8 cellular contexts compared by ENCODE assay signal in genomic region chr2:202871161-202872141, GRCh38. TPM values are rescaled to one million over a fixed set of nuclear protein-coding genes. Genes with fewer than 3 reads are reported as not detected.
DNase-seq lines count a peak whose midpoint lies in the region; ATAC-seq and TF ChIP-seq lines count a peak whose summit lies in the region.

ICA1L (minus strand) TSS chr2:202871766; CDS start chr2:202829009, 42,757 bp downstream.

- DNase-seq in EH (ENCODE audit: low read depth) (peak; percentile 75), KBM-7 (peak; percentile 74), SHP77 treated with DMSO at 0.1 percent for 48 hours (lab: John Stamatoyannopoulos, UW) (peak; percentile 37), foreskin melanocyte (peak; percentile 29), testis (peak; percentile 80)
- DNase-seq in activated naive CD4-positive, alpha-beta T cell (lab: John Stamatoyannopoulos, UW), result peak in 3 of 4 experiments; percentile 6 to 45 (median 23)

- WGBS in testis, 2 donors, result 0 to 1% methylated on average over 48 to 85 of the region's 105 CpGs

- H3K4me1 ChIP-seq in neutrophil (ENCODE audit: control insufficient read depth in 1 of 2, insufficient read depth in 1 of 2, low read depth in 1 of 2, low read length in 1 of 2) (peaks cover 9 to 17% of the 10 kb centered on the region in 2 experiments), testis (no peaks in the 10 kb centered on the region)

- H3K36me3 ChIP-seq in neutrophil (no peaks in the 10 kb centered on the region), testis (ENCODE audit: low read depth, missing control alignments) (no peaks in the 10 kb centered on the region)

- H3K4me3 ChIP-seq in neutrophil (ENCODE audit: low read depth in 1 of 2, low read length in 1 of 2), result peak within 1 kb of the TSS; percentile 57 to 86
- peak within 1 kb of the TSS; percentile 89 to 90 for H3K4me3 ChIP-seq in testis

- in situ Hi-C loops in KBM-7 (cut with MboI; ENCODE audit: low pct_unique_long_range_greater_than_20kb, low sequenced_read_pairs), result no loop called here

- H3K27me3 ChIP-seq in neutrophil, result peaks cover 51% of the 10 kb centered on the region
- H3K27me3 ChIP-seq in testis, result no peaks in the 10 kb centered on the region

- intact Hi-C loops in testis (cut with DNase I; ENCODE audit: low total_unique reads), result no loop called here

- no peak for TF ChIP-seq POLR2A in testis (IDR thresholded peaks at IDR 0.05)

- H3K9me3 ChIP-seq in neutrophil (no peaks in the 10 kb centered on the region), testis (no peaks in the 10 kb centered on the region)

- no peak for TF ChIP-seq CTCF in neutrophil (IDR thresholded peaks at IDR 0.05)
- no peak for TF ChIP-seq CTCF in testis (IDR thresholded peaks at IDR 0.05)

- H3K27ac ChIP-seq in neutrophil (no peak within 1 kb of the TSS), testis (peak within 1 kb of the TSS; percentile 89 to 93)

- peak; percentile 80 for ATAC-seq in GM21717 (IDR thresholded peaks at IDR 0.05; ENCODE audit: unreplicated experiment)

RNA-seq across cellular contexts. Expression of gene ICA1L, which starts in this region (rescaled TPM):
- total RNA-seq in testis, result 10 to 100 TPM; 36.0 to 41.8 TPM
- polyA plus RNA-seq in testis (ENCODE audit: insufficient read depth, low read depth, low replicate concordance), result 18.9 TPM

Comparison
In these comparisons a context has a peak if more than half of its experiments do, and no peak if none do; other contexts are left out.
1. DNase-seq: peak in every context shown above with its lines; median percentile 80 in testis; 75 in EH; 74 in KBM-7; 37 in SHP77 treated with DMSO at 0.1 percent for 48 hours; 29 in foreskin melanocyte; 23 in activated naive CD4-positive, alpha-beta T cell.